Comparison of ENCODE assay signal across 15 cellular contexts in genomic region chr21:36709868-36710728, GRCh38. TPM values are rescaled to one million over a fixed set of nuclear protein-coding genes. Genes with fewer than 3 reads are reported as not detected.
DNase-seq lines count a peak whose midpoint lies in the region; ATAC-seq, FAIRE-seq and TF ChIP-seq lines count a peak whose summit lies in the region.
"Had no signal": no experiment of that assay in that cellular context is flagged by ENCODE, and none has a peak within 500 bp of the region (broad histone marks: within the 10 kb centered on the region; RNA-seq: fewer than 3 reads in every experiment).

No MANE protein-coding gene starts in this region.

- TF ChIP-seq CTCF in astrocyte (IDR thresholded peaks at IDR 0.05; ENCODE audit: insufficient read depth, low read depth, low read length) (no peak), lower lobe of right lung (IDR thresholded peaks at IDR 0.05) (no peak)

- H3K9me3 Mint-ChIP-seq in astrocyte (ENCODE audit: unreplicated experiment): peaks cover 4% of the 10 kb centered on the region
- H3K9me3 Mint-ChIP-seq: activated CD4-positive, alpha-beta T cell treated with anti-CD3 and anti-CD28 coated beads, Interleukin-2, amount 10 ng/mL, durations not matched to agents 7 days and 5 days; activated T-helper 17 cell treated with anti-CD3 and anti-CD28 coated beads, Interleukin-2, amount 50 U/mL, for 72 hours had no signal

- H3K4me1 Mint-ChIP-seq in astrocyte (ENCODE audit: low read depth, unreplicated experiment): peaks cover 9% of the 10 kb centered on the region

- H3K27ac Mint-ChIP-seq in astrocyte (ENCODE audit: unreplicated experiment): no peak overlapping the region
- H3K27ac Mint-ChIP-seq: activated T-helper 17 cell treated with anti-CD3 and anti-CD28 coated beads, Interleukin-2, amount 50 U/mL, for 72 hours; CD14-positive monocyte had no signal

- no peak overlapping the region for H2AFZ ChIP-seq in astrocyte (ENCODE audit: low read depth, low read length)
- H2AFZ ChIP-seq: PC-9 had no signal

- H3K9ac ChIP-seq in HUES48 (ENCODE audit: low read depth, low read length) (no peak overlapping the region), astrocyte (ENCODE audit: low read length) (no peak overlapping the region), skeletal muscle satellite cell (ENCODE audit: low read depth, low read length) (peak overlapping the region; percentile 94)

- peak overlapping the region; percentile 74 for H3K4me3 Mint-ChIP-seq in astrocyte (ENCODE audit: unreplicated experiment)
- H3K4me3 Mint-ChIP-seq: activated CD4-positive, alpha-beta T cell treated with anti-CD3 and anti-CD28 coated beads, Interleukin-2, amount 10 ng/mL, durations not matched to agents 7 days and 5 days; activated T-helper 17 cell treated with anti-CD3 and anti-CD28 coated beads, Interleukin-2, amount 50 U/mL, for 72 hours had no signal

- peaks cover 74% of the 10 kb centered on the region for H3K27me3 Mint-ChIP-seq in astrocyte (ENCODE audit: low read depth, unreplicated experiment)

- peak overlapping the region; percentile 48 for H3K4me2 ChIP-seq in astrocyte (ENCODE audit: low read length)
- peak overlapping the region; percentile 76 for H3K4me2 ChIP-seq in skeletal muscle satellite cell (ENCODE audit: low read length)
- H3K4me2 ChIP-seq: PC-9 had no signal

- H3K36me3 Mint-ChIP-seq in astrocyte (ENCODE audit: low read depth, unreplicated experiment): peaks cover 6% of the 10 kb centered on the region

- no peaks in the 10 kb centered on the region for H3K36me3 ChIP-seq in HUES48 (ENCODE audit: control insufficient read depth, insufficient read depth, low read length)
- H3K36me3 ChIP-seq in astrocyte (ENCODE audit: insufficient read depth, low read length): no peaks in the 10 kb centered on the region
- peaks cover 28% of the 10 kb centered on the region for H3K36me3 ChIP-seq in skeletal muscle satellite cell (ENCODE audit: insufficient read depth, low read length)
- no peaks in the 10 kb centered on the region for H3K36me3 ChIP-seq in lower lobe of right lung

- DNase-seq in astrocyte (ENCODE audit: low read depth): no peak
- DNase-seq in kidney tubule cell (ENCODE audit: low spot score): peak; percentile 37
- no peak for DNase-seq in GM19238 (ENCODE audit: insufficient read length, low spot score)
- no peak for DNase-seq in lower lobe of right lung
- no peak for DNase-seq in GM03348 (ENCODE audit: low spot score)
- DNase-seq: activated CD4-positive, alpha-beta T cell treated with anti-CD3 and anti-CD28 coated beads, Interleukin-2, amount 10 ng/mL, durations not matched to agents 7 days and 5 days; erythroblast; NCI-H446 treated with DMSO at 0.1 percent for 48 hours; PC-9; T-helper 1 cell had no signal

- intact Hi-C loops in lower lobe of right lung (cut with DNase I): no loop called here

- H3K4me3 ChIP-seq in HUES48 (ENCODE audit: low read depth, low read length) (peak overlapping the region; percentile 50), astrocyte (ENCODE audit: insufficient read depth, low read depth, low read length) (no peak overlapping the region), skeletal muscle satellite cell (ENCODE audit: low read length) (peak overlapping the region; percentile 43), lower lobe of right lung (no peak overlapping the region)
- H3K4me3 ChIP-seq: PC-9 had no signal

- H3K4me1 ChIP-seq in HUES48 (ENCODE audit: control insufficient read depth, insufficient read depth, low read length): peaks cover 32% of the 10 kb centered on the region
- peaks cover 8% of the 10 kb centered on the region for H3K4me1 ChIP-seq in astrocyte (ENCODE audit: insufficient read depth, low read length)
- H3K4me1 ChIP-seq in skeletal muscle satellite cell (ENCODE audit: control insufficient read depth, insufficient read depth, low read length): no peaks in the 10 kb centered on the region
- peaks cover 53% of the 10 kb centered on the region for H3K4me1 ChIP-seq in lower lobe of right lung

- peaks cover 35% of the 10 kb centered on the region for H4K20me1 ChIP-seq in astrocyte (ENCODE audit: insufficient read depth, low read length)

- no peak for ATAC-seq in lower lobe of right lung
- ATAC-seq: activated T-helper 17 cell treated with anti-CD3 and anti-CD28 coated beads, Interleukin-2, amount 50 U/mL, for 72 hours; HCT116 had no signal

- peaks cover 8% of the 10 kb centered on the region for H3K79me2 ChIP-seq in astrocyte (ENCODE audit: insufficient read depth, low read length)

- H3K27ac ChIP-seq in HUES48 (ENCODE audit: low read depth, low read length): no peak overlapping the region
- no peak overlapping the region for H3K27ac ChIP-seq in astrocyte (ENCODE audit: low read depth, low read length)
- no peak overlapping the region for H3K27ac ChIP-seq in lower lobe of right lung
- H3K27ac ChIP-seq: PC-9 had no signal

- FAIRE-seq in astrocyte (lab: Jason Lieb, UNC): no peak

- H3K9me3 ChIP-seq in HUES48 (ENCODE audit: control insufficient read depth, insufficient read depth, low read length) (no peaks in the 10 kb centered on the region), astrocyte (ENCODE audit: insufficient read depth, low read depth, low read length) (no peaks in the 10 kb centered on the region), skeletal muscle satellite cell (replicated peaks; ENCODE audit: low read length) (no peaks in the 10 kb centered on the region), lower lobe of right lung (no peaks in the 10 kb centered on the region)

- H3K27me3 ChIP-seq in HUES48 (ENCODE audit: control insufficient read depth, insufficient read depth, low read length) (peaks cover 100% of the 10 kb centered on the region), astrocyte (ENCODE audit: insufficient read depth, low read length) (peaks cover 97% of the 10 kb centered on the region), skeletal muscle satellite cell (ENCODE audit: control insufficient read depth, insufficient read depth, low read length) (no peaks in the 10 kb centered on the region), lower lobe of right lung (ENCODE audit: low read depth) (peaks cover 96% of the 10 kb centered on the region)

RNA-seq across cellular contexts. Expression of gene SIM2, which starts 11.2 kb away (rescaled TPM):
- total RNA-seq in astrocyte (9.2 and 12.8 TPM in 2 replicates), lower lobe of right lung (not detected)
- under 0.01 and 0.25 TPM in 2 replicates for total RNA-seq in skeletal muscle satellite cell (2012; rRNA removed)

Comparison
In these comparisons a context has a peak if more than half of its experiments do, and no peak if none do; other contexts are left out.
1. H3K4me3 ChIP-seq: peak in HUES48 (single experiment) and skeletal muscle satellite cell (single experiment); none in astrocyte (single experiment) and lower lobe of right lung (single experiment).
2. RNA of gene SIM2, which starts 11.2 kb away (total RNA-seq): 9.2 to 12.8 TPM in astrocyte; not detected in lower lobe of right lung (single experiment); every median in the first group is over 10 times any median in the second.